ENCODE assay signal across 8 cellular contexts in the genomic region with DNA sequence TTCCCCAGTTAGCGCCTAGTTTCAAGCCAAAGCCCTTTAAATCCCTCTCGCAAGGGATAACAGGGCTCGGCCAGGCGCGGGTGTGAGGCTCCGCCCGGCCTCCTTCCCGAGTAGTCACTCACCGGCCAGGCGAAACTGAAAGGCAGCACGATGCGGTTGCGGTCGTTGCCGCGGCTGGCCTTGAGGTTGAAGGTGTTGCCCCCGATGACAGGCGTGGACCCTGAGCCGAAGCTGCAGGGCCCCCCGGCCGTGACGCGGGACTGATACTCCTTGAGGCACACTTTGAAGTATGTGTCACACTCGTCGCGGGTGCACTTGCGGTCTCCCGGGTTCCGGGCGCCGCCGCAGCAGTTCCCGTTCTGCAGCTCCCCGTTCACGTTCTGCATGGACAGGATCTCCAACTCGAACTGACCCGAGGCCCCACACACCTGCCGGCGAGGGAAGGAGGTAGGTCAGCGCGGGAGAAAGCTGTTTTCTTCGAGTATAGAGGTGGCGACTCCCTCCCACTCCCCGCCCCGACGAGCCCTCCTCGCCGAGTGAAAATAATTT. TPM values are rescaled to one million over a fixed set of nuclear protein-coding genes. Genes with fewer than 3 reads are reported as not detected.
DNase-seq lines count a peak whose midpoint lies in the region; ATAC-seq, FAIRE-seq and TF ChIP-seq lines count a peak whose summit lies in the region.

No MANE protein-coding gene starts in this region.

- H3K36me3 ChIP-seq in CD8-positive, alpha-beta memory T cell (ENCODE audit: insufficient read depth, low read length) = no peaks in the 10 kb centered on the region
- H3K36me3 ChIP-seq in bronchial epithelial cell (ENCODE audit: control insufficient read depth, insufficient read depth, low read length) (peaks cover 13% of the 10 kb centered on the region), keratinocyte (ENCODE audit: control insufficient read depth in 2 of 2, extremely low read depth in 1 of 2, insufficient read depth in 2 of 2, low read length in 2 of 2) (peaks cover 16 to 41% of the 10 kb centered on the region in 2 experiments)

- ATAC-seq in GM19455 (IDR thresholded peaks at IDR 0.05; ENCODE audit: unreplicated experiment) = no peak
- ATAC-seq in HG02759 (IDR thresholded peaks at IDR 0.05; ENCODE audit: unreplicated experiment) = no peak

- H3K4me2 ChIP-seq in keratinocyte (ENCODE audit: control insufficient read depth, extremely low read depth, insufficient read depth, low read depth, low read length) = peak overlapping the region; percentile 41

- H3K79me2 ChIP-seq in keratinocyte (ENCODE audit: control insufficient read depth, insufficient read depth, low read length) = peaks cover 65% of the 10 kb centered on the region

- H3K4me3 ChIP-seq in CD8-positive, alpha-beta memory T cell (ENCODE audit: low read length) = no peak overlapping the region
- H3K4me3 ChIP-seq in bronchial epithelial cell (ENCODE audit: low read depth, low read length) (peak overlapping the region; percentile 90), keratinocyte (ENCODE audit: control insufficient read depth in 2 of 3, extremely low read depth in 1 of 3, insufficient read depth in 2 of 3, low read depth in 1 of 3, low read length in 3 of 3) (peak overlapping the region; percentile 94 to 99 (median 99))

- no peak overlapping the region for H3K27ac ChIP-seq in CD8-positive, alpha-beta memory T cell (ENCODE audit: low read depth, low read length)
- peak overlapping the region; percentile 94 for H3K27ac ChIP-seq in keratinocyte (ENCODE audit: control insufficient read depth, insufficient read depth, low read length)

- no peak overlapping the region for H2AFZ ChIP-seq in keratinocyte (ENCODE audit: control insufficient read depth, low read length)

- CTCF ChIA-PET in CD8-positive, alpha-beta memory T cell (lab: Charles Lee) = interaction anchor here (1.4 kb wide), 1 partner anchor 11 kb away, joined by 5 read pairs; no protein-coding TSS in a partner anchor

- H3K4me3 Mint-ChIP-seq in CD8-positive, alpha-beta memory T cell = peak overlapping the region; percentile 49 to 90 (median 77)

- H3K27ac Mint-ChIP-seq in CD8-positive, alpha-beta memory T cell = peak overlapping the region in 2 of 8 donors; percentile 12 to 84

- H3K9ac ChIP-seq in keratinocyte (ENCODE audit: control insufficient read depth, extremely low read depth, insufficient read depth, low read length) = peak overlapping the region; percentile 97

- H3K9me3 Mint-ChIP-seq in CD8-positive, alpha-beta memory T cell = peaks cover 0 to 2% (median 0%) of the 10 kb centered on the region in 5 donors

- no peaks in the 10 kb centered on the region for H3K9me3 ChIP-seq in CD8-positive, alpha-beta memory T cell (ENCODE audit: low read length)
- no peaks in the 10 kb centered on the region for H3K9me3 ChIP-seq in keratinocyte (ENCODE audit: control insufficient read depth, low read depth, low read length)

- peaks cover 9% of the 10 kb centered on the region for H3K27me3 ChIP-seq in CD8-positive, alpha-beta memory T cell (ENCODE audit: insufficient read depth, low read length, poor library complexity, severe bottlenecking)
- no peaks in the 10 kb centered on the region for H3K27me3 ChIP-seq in bronchial epithelial cell (ENCODE audit: control insufficient read depth, insufficient read depth, low read length)
- no peaks in the 10 kb centered on the region for H3K27me3 ChIP-seq in keratinocyte (ENCODE audit: control insufficient read depth, extremely low read depth, insufficient read depth, low read length)

- no peaks in the 10 kb centered on the region for H3K4me1 ChIP-seq in CD8-positive, alpha-beta memory T cell (ENCODE audit: insufficient read depth, low read length)
- peaks cover 30% of the 10 kb centered on the region for H3K4me1 ChIP-seq in keratinocyte (ENCODE audit: control insufficient read depth, extremely low read depth, insufficient read depth, low read length)

- dilution Hi-C loops in keratinocyte (cut with MboI; ENCODE audit: extremely low pct_ligation_motif_present, low sequenced_read_pairs) = no loop called here

- FAIRE-seq in HTR-8/SVneo (lab: Jason Lieb, UNC) (no peak), bronchial epithelial cell (lab: Jason Lieb, UNC) (no peak), keratinocyte (lab: Jason Lieb, UNC) (no peak)

- H3K9me1 ChIP-seq in keratinocyte (ENCODE audit: control insufficient read depth, extremely low read depth, insufficient read depth, low read length) = peaks cover 3% of the 10 kb centered on the region

- peak in 3 of 5 donors; percentile 6 to 54 (median 19) for DNase-seq in CD8-positive, alpha-beta memory T cell
- peak; percentile 28 for DNase-seq in HTR-8/SVneo (ENCODE audit: insufficient read length, low spot score)
- DNase-seq in SKM-1 (lab: John Stamatoyannopoulos, UW; ENCODE audit: unreplicated experiment) = peak; percentile 0
- no peak for DNase-seq in bronchial epithelial cell (ENCODE audit: low read depth)
- no peak for DNase-seq in keratinocyte (ENCODE audit: low read depth, low spot score)
- DNase-seq in stimulated activated CD4-positive, alpha-beta T cell treated with anti-CD3 and anti-CD28 coated beads, Interleukin-15, amount 100 ng/mL, for 24 hours = peak; percentile 68

- H3K4me1 Mint-ChIP-seq in CD8-positive, alpha-beta memory T cell = peaks cover 18 to 32% (median 28%) of the 10 kb centered on the region in 3 donors

- peaks cover 49 to 68% of the 10 kb centered on the region in 2 donors for H3K27me3 Mint-ChIP-seq in CD8-positive, alpha-beta memory T cell

- no peaks in the 10 kb centered on the region for H3K36me3 Mint-ChIP-seq in CD8-positive, alpha-beta memory T cell

- peaks cover 36% of the 10 kb centered on the region for H4K20me1 ChIP-seq in keratinocyte (ENCODE audit: control insufficient read depth, extremely low read depth, insufficient read depth, low read length)

- TF ChIP-seq CTCF in bronchial epithelial cell (IDR thresholded peaks at IDR 0.05; ENCODE audit: insufficient read depth, low read length, severe bottlenecking) (no peak), keratinocyte (optimal IDR thresholded peaks at IDR 0.05 in 1 of 3, IDR thresholded peaks at IDR 0.05 in 1 of 3, conservative IDR thresholded peaks at IDR 0.05 in 1 of 3; ENCODE audit: extremely low read depth in 1 of 3, insufficient read depth in 2 of 3, low read length in 3 of 3) (no peak)

- POLR2A ChIA-PET in CD8-positive, alpha-beta memory T cell (lab: Charles Lee) = no interaction called here

RNA-seq across cellular contexts. Expression of a gene that starts 1.1 kb away (rescaled TPM):
- under 1 TPM; 0.11 to 0.24 TPM for total RNA-seq in CD8-positive, alpha-beta memory T cell
- 0.24 TPM for polyA plus RNA-seq in CD8-positive, alpha-beta memory T cell
- total RNA-seq in bronchial epithelial cell = 225 and 310 TPM in 2 replicates
- polyA plus RNA-seq in keratinocyte = 82.1 to 117 TPM (median 84.2 TPM) in 3 replicates
- 69.6 TPM for polyA plus RNA-seq in keratinocyte (2011; ENCODE audit: low read depth)
- polyA plus RNA-seq in keratinocyte (2011; cell fraction: cytosol; rRNA removed) = 27.6 and 29.1 TPM in 2 replicates
- 356 and 357 TPM in 2 replicates for polyA plus RNA-seq in keratinocyte (2011; cell fraction: nucleus; rRNA removed)
- polyA plus RNA-seq in keratinocyte (2012; ENCODE audit: low replicate concordance) = 37.1 and 115 TPM in 2 replicates
- polyA minus RNA-seq in keratinocyte = 306 to 390 TPM (median 389 TPM) in 3 replicates
- 89.8 TPM for polyA minus RNA-seq in keratinocyte (2011; cell fraction: cytosol; rRNA and poly(A)+ RNA removed)
- 497 and 766 TPM in 2 replicates for polyA minus RNA-seq in keratinocyte (2011; cell fraction: nucleus; rRNA and poly(A)+ RNA removed)

Comparison
In these comparisons a context has a peak if more than half of its experiments do, and no peak if none do; other contexts are left out.
1. DNase-seq: peak in CD8-positive, alpha-beta memory T cell (3 of 5), HTR-8/SVneo (single experiment), SKM-1 (single experiment) and stimulated activated CD4-positive, alpha-beta T cell treated with anti-CD3 and anti-CD28 coated beads, Interleukin-15, amount 100 ng/mL, for 24 hours (single experiment); none in bronchial epithelial cell (single experiment) and keratinocyte (single experiment).
2. RNA of a gene that starts 1.1 kb away (total RNA-seq): 225 to 310 TPM in bronchial epithelial cell; 0.11 to 0.24 TPM in CD8-positive, alpha-beta memory T cell; every median in the first group is over 100 times any median in the second.